8 cellular contexts compared by ENCODE assay signal in the genomic region with DNA sequence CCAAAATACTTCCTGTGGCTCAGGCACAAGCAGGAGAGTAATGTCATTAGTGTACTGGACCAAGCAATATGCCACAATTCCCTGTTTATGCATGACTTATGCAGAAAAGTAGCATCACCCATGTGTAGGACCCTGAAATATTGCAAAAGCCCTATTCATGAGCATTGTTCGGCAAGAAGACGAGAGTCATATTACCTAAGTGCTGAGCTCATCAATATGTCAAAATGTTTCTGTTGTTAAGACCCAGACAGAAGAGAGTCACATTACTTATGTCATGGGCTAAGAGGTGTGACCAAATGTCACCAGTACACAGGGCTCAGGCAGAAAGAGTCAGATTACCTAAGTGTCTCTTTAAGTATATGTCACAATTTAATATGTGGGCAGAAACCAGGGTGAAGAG.
"Had no signal": no experiment of that assay in that cellular context is flagged by ENCODE, and none has a peak within 500 bp of the region (broad histone marks: within the 10 kb centered on the region; RNA-seq: fewer than 3 reads in every experiment).

No MANE protein-coding gene starts in this region.

- DNase-seq: GDM1, GF-D8 had no signal

- FAIRE-seq: G401.6, GM12878, GM12891, GM12892, GM18507, GM19239 had no signal

- ATAC-seq: GM12878 had no signal

- H3K4me3 ChIP-seq: GM12878 had no signal
